7 cellular contexts compared by ENCODE assay signal in genomic region chr11:3280662-3281061, GRCh38. TPM values are rescaled to one million over a fixed set of nuclear protein-coding genes. Genes with fewer than 3 reads are reported as not detected.
"Had no signal": no experiment of that assay in that cellular context is flagged by ENCODE, and none has a peak within 500 bp of the region (broad histone marks: within the 10 kb centered on the region; RNA-seq: fewer than 3 reads in every experiment).

No MANE protein-coding gene starts in this region.

RNA-seq across cellular contexts. Expression of gene MRGPRE, which starts 48.4 kb away (rescaled TPM):
- total RNA-seq: GM23248, GM23338, H1, H4, H7, H9, HFFc6 had no signal
- polyA plus RNA-seq: GM23248, GM23338, H1 had no signal
